8 cellular contexts compared by ENCODE assay signal in the genomic region with DNA sequence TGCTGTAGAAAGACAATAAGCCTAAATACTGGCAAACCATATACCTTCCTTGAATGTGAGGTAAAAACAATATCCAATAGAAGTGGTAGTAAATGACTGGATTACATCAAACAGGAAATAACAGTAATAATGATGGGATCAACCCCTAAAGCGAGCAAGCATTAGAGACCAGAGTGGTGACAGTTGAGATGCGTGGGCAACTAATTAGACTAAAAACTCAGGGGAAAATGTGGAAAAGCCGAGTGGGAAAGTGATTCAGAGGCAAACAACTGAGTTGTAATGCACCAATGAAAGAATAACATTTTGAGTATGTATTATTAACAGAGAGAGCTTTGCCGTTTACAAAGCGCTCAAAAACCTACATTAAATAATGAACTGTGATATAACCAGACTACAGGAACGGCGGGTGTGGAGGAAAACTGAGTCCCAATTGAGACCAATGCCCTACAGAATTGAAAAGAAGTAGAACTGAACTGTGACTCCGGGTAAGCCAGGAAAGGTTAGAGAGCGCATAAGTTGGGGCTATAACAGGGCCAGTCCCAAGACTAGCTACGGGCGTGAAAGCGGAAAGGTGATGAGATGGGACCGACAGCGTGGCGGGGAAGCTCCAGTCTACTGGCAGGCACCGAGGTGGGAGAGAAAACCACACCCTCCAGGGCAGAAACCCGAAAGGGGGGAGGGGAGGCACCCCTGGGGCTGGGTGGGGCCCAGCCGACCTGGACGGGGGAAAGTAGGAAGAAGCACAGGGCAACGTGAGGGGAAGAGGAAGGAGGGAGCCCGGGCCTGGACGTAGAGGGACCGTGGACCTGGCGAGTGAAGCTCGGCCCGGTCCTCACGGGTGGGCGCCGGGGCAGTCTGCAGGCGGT. TPM values are rescaled to one million over a fixed set of nuclear protein-coding genes. Genes with fewer than 3 reads are reported as not detected.
DNase-seq lines count a peak whose midpoint lies in the region; ATAC-seq lines count a peak whose summit lies in the region.

No MANE protein-coding gene starts in this region.

- peaks cover 5% of the 10 kb centered on the region for H3K36me3 Mint-ChIP-seq in activated CD4-positive, alpha-beta T cell treated with anti-CD3 and anti-CD28 coated beads, Interleukin-2, amount 10 ng/mL, durations not matched to agents 24 days and 14 days (ENCODE audit: low read depth)

- intact Hi-C loops in activated CD4-positive, alpha-beta T cell treated with anti-CD3 and anti-CD28 coated beads, Interleukin-2, amount 10 ng/mL, durations not matched to agents 24 days and 14 days (cut with micrococcal nuclease), result loop anchor here (1.0 to 2.0 kb wide), 3 partner anchors 131 to 601 kb away; a partner anchor contains a TSS

- H3K27me3 Mint-ChIP-seq in activated CD4-positive, alpha-beta T cell treated with anti-CD3 and anti-CD28 coated beads, Interleukin-2, amount 10 ng/mL, durations not matched to agents 24 days and 14 days, result peaks cover 3% of the 10 kb centered on the region

- H3K4me3 ChIP-seq in ectodermal cell (ENCODE audit: insufficient read depth, low read depth, low read length) (peak overlapping the region; percentile 96), mononuclear cell (ENCODE audit: low read length) (peak overlapping the region; percentile 86)

- DNase-seq in NCI-H1694 (lab: John Stamatoyannopoulos, UW) (peak; percentile 11), DMS79 treated with DMSO at 0.1 percent for 48 hours (lab: John Stamatoyannopoulos, UW) (no peak)
- DNase-seq in activated CD4-positive, alpha-beta T cell treated with anti-CD3 and anti-CD28 coated beads, Interleukin-2, amount 10 ng/mL, durations not matched to agents 24 days and 14 days, result peak; percentile 86
- peak; percentile 17 to 21 for DNase-seq in stimulated activated CD8-positive, alpha-beta memory T cell treated with anti-CD3 and anti-CD28 coated beads, Interleukin-4, amount 100 ng/mL, for 4 hours (ENCODE audit: low read depth in 2 of 2, low spot score in 1 of 2)

- H3K4me1 ChIP-seq in ectodermal cell (ENCODE audit: control insufficient read depth, insufficient read depth, low read length), result peaks cover 9% of the 10 kb centered on the region
- H3K4me1 ChIP-seq in mononuclear cell (ENCODE audit: insufficient read depth, low read length), result peaks cover 27% of the 10 kb centered on the region

- peak overlapping the region; percentile 96 for H3K4me3 Mint-ChIP-seq in activated CD4-positive, alpha-beta T cell treated with anti-CD3 and anti-CD28 coated beads, Interleukin-2, amount 10 ng/mL, durations not matched to agents 24 days and 14 days

- H3K9me3 Mint-ChIP-seq in activated CD4-positive, alpha-beta T cell treated with anti-CD3 and anti-CD28 coated beads, Interleukin-2, amount 10 ng/mL, durations not matched to agents 24 days and 14 days, result no peaks in the 10 kb centered on the region

- H3K27ac ChIP-seq in ectodermal cell (ENCODE audit: insufficient read depth, low read depth, low read length, poor library complexity, severe bottlenecking), result peak overlapping the region; percentile 98

- H3K36me3 ChIP-seq in ectodermal cell (ENCODE audit: control insufficient read depth, insufficient read depth, low read length), result no peaks in the 10 kb centered on the region

- peak; percentile 31 for ATAC-seq in GM18502 (IDR thresholded peaks at IDR 0.05; ENCODE audit: poor library complexity, unreplicated experiment)
- peak; percentile 23 for ATAC-seq in HG02678 (IDR thresholded peaks at IDR 0.05; ENCODE audit: unreplicated experiment)

- 3% methylated on average over 30 of the region's 30 CpGs for WGBS in ectodermal cell, 2 experiments

- H3K27me3 ChIP-seq in ectodermal cell (ENCODE audit: control insufficient read depth, insufficient read depth, low read length, poor library complexity, severe bottlenecking), result no peaks in the 10 kb centered on the region
- H3K27me3 ChIP-seq in mononuclear cell (ENCODE audit: insufficient read depth, low read length), result no peaks in the 10 kb centered on the region

- H3K4me1 Mint-ChIP-seq in activated CD4-positive, alpha-beta T cell treated with anti-CD3 and anti-CD28 coated beads, Interleukin-2, amount 10 ng/mL, durations not matched to agents 24 days and 14 days, result peaks cover 39% of the 10 kb centered on the region

- H3K27ac Mint-ChIP-seq in activated CD4-positive, alpha-beta T cell treated with anti-CD3 and anti-CD28 coated beads, Interleukin-2, amount 10 ng/mL, durations not matched to agents 24 days and 14 days, result peak overlapping the region; percentile 99

- H3K9me3 ChIP-seq in ectodermal cell (ENCODE audit: control insufficient read depth, low read length) (no peaks in the 10 kb centered on the region), mononuclear cell (ENCODE audit: low read depth, low read length) (no peaks in the 10 kb centered on the region)

RNA-seq across cellular contexts. Expression of a gene that starts 0.6 kb away (rescaled TPM):
- 51.8 and 55.6 TPM in 2 replicates for total RNA-seq in activated CD4-positive, alpha-beta T cell treated with anti-CD3 and anti-CD28 coated beads, Interleukin-2, amount 10 ng/mL, durations not matched to agents 24 days and 14 days
- 52.1 TPM for polyA plus RNA-seq in ectodermal cell (2013, experiment 1 of 4)
- polyA plus RNA-seq in ectodermal cell (2013, experiment 2 of 4), result 49.3 TPM
- polyA plus RNA-seq in ectodermal cell (2013, experiment 3 of 4), result 36.0 TPM
- 37.9 TPM for polyA plus RNA-seq in ectodermal cell (2013, experiment 4 of 4)
- total RNA-seq in mononuclear cell, result 27.7 TPM
